In the genomic region with DNA sequence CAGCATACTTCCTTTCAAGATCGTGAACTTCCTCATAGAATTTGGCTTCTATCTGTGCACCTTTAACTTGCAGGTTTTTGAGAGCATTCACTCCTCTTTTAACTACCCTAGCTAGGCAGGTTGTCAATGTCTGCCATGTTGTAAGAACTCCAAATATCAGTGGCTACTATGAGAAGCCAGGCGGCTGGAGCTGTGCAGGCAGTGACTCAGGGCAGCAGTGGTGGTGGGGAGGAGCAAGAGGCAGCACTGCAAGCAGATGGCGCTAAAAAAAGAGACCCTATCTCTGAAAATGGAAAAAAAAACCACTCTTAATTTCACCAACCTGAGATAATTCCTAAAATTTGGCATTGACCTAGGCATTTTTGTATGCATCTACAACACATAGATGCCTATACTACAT, we compare ENCODE assay signal across 25 cellular contexts. TPM values are rescaled to one million over a fixed set of nuclear protein-coding genes. Genes with fewer than 3 reads are reported as not detected.
DNase-seq lines count a peak whose midpoint lies in the region; ATAC-seq, FAIRE-seq and TF ChIP-seq lines count a peak whose summit lies in the region.
"Had no signal": no experiment of that assay in that cellular context is flagged by ENCODE, and none has a peak within 500 bp of the region (broad histone marks: within the 10 kb centered on the region; RNA-seq: fewer than 3 reads in every experiment).

No MANE protein-coding gene starts in this region.

- H3K9ac ChIP-seq in H1 (replicated peaks in 1 of 4; ENCODE audit: extremely low read depth in 1 of 4, low read depth in 3 of 4, low read length in 3 of 4): no peak overlapping the region

- no peak overlapping the region for H2BK20ac ChIP-seq in H1 (ENCODE audit: low read length)

- peaks cover 5 to 12% of the 10 kb centered on the region in 2 donors for H3K36me3 Mint-ChIP-seq in activated T-cell treated with anti-CD3 and anti-CD28 coated beads, Interleukin-2, amount 50 U/mL, for 72 hours (ENCODE audit: insufficient read depth in 2 of 2)
- H3K36me3 Mint-ChIP-seq in activated T-cell treated with anti-CD3 and anti-CD28 coated beads, Interleukin-2, amount 50 U/mL, for 24 hours (ENCODE audit: low read depth): peaks cover 79% of the 10 kb centered on the region
- peaks cover 11 to 41% (median 21%) of the 10 kb centered on the region in 5 donors for H3K36me3 Mint-ChIP-seq in naive thymus-derived CD4-positive, alpha-beta T cell

- no peak for ATAC-seq in activated T-cell treated with anti-CD3 and anti-CD28 coated beads, Interleukin-2, amount 50 U/mL, for 72 hours (replicated peaks in 1 of 2)
- ATAC-seq in naive thymus-derived CD4-positive, alpha-beta T cell: no peak
- ATAC-seq in psoas muscle: no peak
- ATAC-seq: activated CD4-positive, alpha-beta T cell treated with anti-CD3 and anti-CD28 coated beads for 36 hours; GM12878; HCT116; left lobe of liver had no signal

- H2BK12ac ChIP-seq in H1 (ENCODE audit: low read depth, low read length): no peak overlapping the region

- no peak overlapping the region for H2BK5ac ChIP-seq in H1 (ENCODE audit: low read depth, low read length)

- POLR2A ChIA-PET in H1 (lab: Charles Lee; ENCODE audit: partially characterized antibody): no interaction called here
- POLR2A ChIA-PET in naive thymus-derived CD4-positive, alpha-beta T cell (lab: Charles Lee): no interaction called here

- H3K4me1 ChIP-seq in H1 (replicated peaks in 1 of 4; ENCODE audit: control insufficient read depth in 3 of 4, insufficient read depth in 4 of 4, low read length in 3 of 4): no peaks in the 10 kb centered on the region
- H3K4me1 ChIP-seq in naive thymus-derived CD4-positive, alpha-beta T cell (ENCODE audit: control insufficient read depth in 2 of 2, insufficient read depth in 2 of 2, low read length in 2 of 2): no peaks in the 10 kb centered on the region
- no peaks in the 10 kb centered on the region for H3K4me1 ChIP-seq in psoas muscle

- no peaks in the 10 kb centered on the region for H3K79me1 ChIP-seq in H1 (ENCODE audit: low read depth, low read length)

- H3K18ac ChIP-seq in H1 (ENCODE audit: extremely low read depth, low read length): no peak overlapping the region

- no peak overlapping the region for H2BK15ac ChIP-seq in H1 (ENCODE audit: low read length)

- peaks cover 7% of the 10 kb centered on the region for H3K4me1 Mint-ChIP-seq in activated T-cell treated with anti-CD3 and anti-CD28 coated beads, Interleukin-2, amount 50 U/mL, for 72 hours (ENCODE audit: low read depth)
- H3K4me1 Mint-ChIP-seq in activated T-cell treated with anti-CD3 and anti-CD28 coated beads, Interleukin-2, amount 50 U/mL, for 24 hours (ENCODE audit: low read depth): peaks cover 6% of the 10 kb centered on the region
- H3K4me1 Mint-ChIP-seq in naive thymus-derived CD4-positive, alpha-beta T cell: peaks cover 0 to 4% (median 2%) of the 10 kb centered on the region in 7 donors
- H3K4me1 Mint-ChIP-seq: activated CD4-positive, alpha-beta T cell treated with anti-CD3 and anti-CD28 coated beads for 36 hours; mesothelial cell of epicardium; nephron had no signal

- H3K27me3 Mint-ChIP-seq in activated T-cell treated with anti-CD3 and anti-CD28 coated beads, Interleukin-2, amount 50 U/mL, for 72 hours (ENCODE audit: low read depth): no peaks in the 10 kb centered on the region
- H3K27me3 Mint-ChIP-seq in activated T-cell treated with anti-CD3 and anti-CD28 coated beads, Interleukin-2, amount 50 U/mL, for 24 hours: no peaks in the 10 kb centered on the region
- H3K27me3 Mint-ChIP-seq in naive thymus-derived CD4-positive, alpha-beta T cell: no peaks in the 10 kb centered on the region
- H3K27me3 Mint-ChIP-seq: activated CD4-positive, alpha-beta T cell treated with anti-CD3 and anti-CD28 coated beads for 36 hours had no signal

- H2AK5ac ChIP-seq in H1 (ENCODE audit: low read depth, low read length): no peak overlapping the region

- no peak overlapping the region for H3K56ac ChIP-seq in H1 (replicated peaks; ENCODE audit: insufficient read length, low read depth, low read length)

- CTCF ChIA-PET in H1 (lab: Charles Lee; ENCODE audit: partially characterized antibody): no interaction called here
- CTCF ChIA-PET in naive thymus-derived CD4-positive, alpha-beta T cell (lab: Charles Lee): no interaction called here

- no peaks in the 10 kb centered on the region for H3K9me3 Mint-ChIP-seq in activated T-cell treated with anti-CD3 and anti-CD28 coated beads, Interleukin-2, amount 50 U/mL, for 72 hours
- H3K9me3 Mint-ChIP-seq in activated T-cell treated with anti-CD3 and anti-CD28 coated beads, Interleukin-2, amount 50 U/mL, for 24 hours: no peaks in the 10 kb centered on the region
- no peaks in the 10 kb centered on the region for H3K9me3 Mint-ChIP-seq in naive thymus-derived CD4-positive, alpha-beta T cell
- H3K9me3 Mint-ChIP-seq: mesothelial cell of epicardium, nephron had no signal

- FAIRE-seq in H1 (lab: Jason Lieb, UNC): no peak
- FAIRE-seq: GM12878, TTC549 had no signal

- H3K9me3 ChIP-seq in H1 (ENCODE audit: insufficient read depth in 2 of 2, low read depth in 1 of 2, low read length in 1 of 2): no peaks in the 10 kb centered on the region
- no peaks in the 10 kb centered on the region for H3K9me3 ChIP-seq in naive thymus-derived CD4-positive, alpha-beta T cell (ENCODE audit: control insufficient read depth in 2 of 3, low read length in 3 of 3)
- H3K9me3 ChIP-seq in psoas muscle: no peaks in the 10 kb centered on the region
- H3K9me3 ChIP-seq: thoracic aorta had no signal

- no peaks in the 10 kb centered on the region for H3K23me2 ChIP-seq in H1 (ENCODE audit: low read depth, low read length)

- no peaks in the 10 kb centered on the region for H3K79me2 ChIP-seq in H1 (ENCODE audit: control insufficient read depth in 1 of 2, insufficient read depth in 2 of 2, low read length in 2 of 2)

- intact Hi-C loops in naive thymus-derived CD4-positive, alpha-beta T cell (cut with micrococcal nuclease): no loop called here
- intact Hi-C loops in psoas muscle (cut with DNase I): no loop called here

- H3K23ac ChIP-seq in H1 (ENCODE audit: insufficient read length): no peak overlapping the region

- no peak overlapping the region for H3K4ac ChIP-seq in H1 (replicated peaks; ENCODE audit: insufficient read length, low read depth, low read length)

- H4K20me1 ChIP-seq in H1 (replicated peaks in 1 of 2; ENCODE audit: control insufficient read depth in 1 of 2, insufficient read depth in 2 of 2, low read length in 2 of 2): peaks cover 0 to 2% of the 10 kb centered on the region in 2 experiments

- no peak for DNase-seq in activated T-cell treated with anti-CD3 and anti-CD28 coated beads, Interleukin-2, amount 50 U/mL, for 72 hours
- DNase-seq in activated T-cell treated with anti-CD3 and anti-CD28 coated beads, Interleukin-2, amount 50 U/mL, for 24 hours: no peak
- DNase-seq in NAMALWA (ENCODE audit: low spot score) (peak; percentile 14), H1 (ENCODE audit: low read depth in 1 of 2, low spot score in 2 of 2) (peak in 1 of 2 experiments; percentile 5), psoas muscle (no peak), SW480 (ENCODE audit: low spot score) (no peak)
- no peak for DNase-seq in naive thymus-derived CD4-positive, alpha-beta T cell
- no peak for DNase-seq in stimulated activated CD4-positive, alpha-beta T cell treated with anti-CD3 and anti-CD28 coated beads, Interleukin-1b, Interleukin-23, amount 100 ng/mL, for 48 hours
- DNase-seq: ACHN; activated CD4-positive, alpha-beta T cell treated with anti-CD3 and anti-CD28 coated beads for 36 hours; activated effector memory CD4-positive, alpha-beta T cell treated with anti-CD3 and anti-CD28 coated beads, Interleukin-2, amount 50 U/mL, for 16 hours; aorta; DMS 273 treated with DMSO at 0.1 percent for 48 hours; GDM1; NCI-H1436 treated with DMSO at 0.1 percent for 48 hours; NCI-H524; stimulated activated naive CD4-positive, alpha-beta T cell had no signal

- no peak overlapping the region for H4K8ac ChIP-seq in H1 (ENCODE audit: extremely low read depth, insufficient read depth, low read length)

- H3K36me3 ChIP-seq in H1 (ENCODE audit: control insufficient read depth in 2 of 4, insufficient read depth in 4 of 4, low read length in 3 of 4) (peaks cover 0 to 25% (median 11%) of the 10 kb centered on the region in 4 experiments; a peak in 5 of 8 replicates), psoas muscle (ENCODE audit: insufficient read depth in 1 of 2, low read depth in 1 of 2) (peaks cover 7 to 93% of the 10 kb centered on the region in 2 donors)
- peaks cover 0 to 30% (median 9%) of the 10 kb centered on the region in 3 experiments for H3K36me3 ChIP-seq in naive thymus-derived CD4-positive, alpha-beta T cell (ENCODE audit: control insufficient read depth in 2 of 3, insufficient read depth in 3 of 3, low read length in 3 of 3)

- WGBS in H1 (ENCODE audit: extremely low coverage in 1 of 2, insufficient coverage in 1 of 2, insufficient read length in 1 of 2, insufficient replicate concordance in 2 of 2, low coverage in 1 of 2, low lambda C conversion rate in 2 of 2, missing lambda C conversion rate in 1 of 2), 2 experiments: 88% methylated on average over 3 of the region's 3 CpGs; no CpG with 5 or more reads in 1 of the 2 experiments
- 89 to 97% (median 90%) methylated on average over 3 of the region's 3 CpGs for WGBS in psoas muscle, 3 donors

- no peak for TF ChIP-seq RAD21 in H1 (IDR thresholded peaks at IDR 0.05 in 1 of 2, conservative IDR thresholded peaks at IDR 0.05 in 1 of 2; ENCODE audit: low read depth in 2 of 2, low read length in 2 of 2)

- TF ChIP-seq CTCF in H1 (IDR thresholded peaks at IDR 0.05; ENCODE audit: control extremely low read depth in 1 of 3, insufficient read depth in 1 of 3, low read depth in 1 of 3, low read length in 3 of 3) (peak in 2 of 3 experiments; percentile 6 to 13; a peak in 2 of 4 replicates), psoas muscle (IDR thresholded peaks at IDR 0.05) (no peak)

- H3K27ac ChIP-seq in H1 (ENCODE audit: low read depth, low read length) (no peak overlapping the region), psoas muscle (no peak overlapping the region)
- H3K27ac ChIP-seq in naive thymus-derived CD4-positive, alpha-beta T cell (ENCODE audit: low read depth, low read length): no peak overlapping the region
- H3K27ac ChIP-seq: C4-2B, thoracic aorta had no signal

- no peak overlapping the region for H3K4me2 ChIP-seq in H1 (ENCODE audit: insufficient read depth in 1 of 2, low read depth in 2 of 2, low read length in 2 of 2)

- no peak overlapping the region for H2BK120ac ChIP-seq in H1 (replicated peaks; ENCODE audit: low read depth, low read length)

- H3K4me3 ChIP-seq in H1 (ENCODE audit: extremely low read depth in 1 of 4, insufficient read depth in 2 of 4, low read depth in 3 of 4, low read length in 4 of 4): no peak overlapping the region
- no peak overlapping the region for H3K4me3 ChIP-seq in naive thymus-derived CD4-positive, alpha-beta T cell (ENCODE audit: low read length)
- H3K4me3 ChIP-seq in psoas muscle: no peak overlapping the region
- H3K4me3 ChIP-seq: GM12878, thoracic aorta had no signal

- no peak overlapping the region for H2AFZ ChIP-seq in H1 (ENCODE audit: low read length)

- no peak overlapping the region for H3K14ac ChIP-seq in H1 (ENCODE audit: insufficient read length)

- no peak for TF ChIP-seq EP300 in H1 (IDR thresholded peaks at IDR 0.05; ENCODE audit: borderline replicate concordance in 1 of 2, low read depth in 2 of 2, low read length in 2 of 2)

- H3K27me3 ChIP-seq in H1 (replicated peaks in 1 of 4; ENCODE audit: control insufficient read depth in 3 of 4, extremely low read depth in 1 of 4, insufficient read depth in 3 of 4, low read length in 3 of 4): peaks cover 0 to 1% (median 0%) of the 10 kb centered on the region in 4 experiments; a peak in 1 of 7 replicates
- H3K27me3 ChIP-seq in naive thymus-derived CD4-positive, alpha-beta T cell (ENCODE audit: control insufficient read depth in 2 of 2, insufficient read depth in 2 of 2, low read length in 2 of 2): no peaks in the 10 kb centered on the region
- H3K27me3 ChIP-seq in psoas muscle (ENCODE audit: insufficient read depth in 3 of 3, low read length in 2 of 3): no peaks in the 10 kb centered on the region

- H4K5ac ChIP-seq in H1 (ENCODE audit: insufficient read length, low read depth, low read length): no peak overlapping the region

- TF ChIP-seq POLR2A in H1 (IDR thresholded peaks at IDR 0.05; ENCODE audit: control extremely low read depth in 1 of 2, low read depth in 2 of 2, low read length in 2 of 2): no peak

- H3K27ac Mint-ChIP-seq in activated T-cell treated with anti-CD3 and anti-CD28 coated beads, Interleukin-2, amount 50 U/mL, for 72 hours: peak overlapping the region; percentile 56
- no peak overlapping the region for H3K27ac Mint-ChIP-seq in activated T-cell treated with anti-CD3 and anti-CD28 coated beads, Interleukin-2, amount 50 U/mL, for 24 hours
- H3K27ac Mint-ChIP-seq in naive thymus-derived CD4-positive, alpha-beta T cell: peak overlapping the region in 7 of 9 donors; percentile 1 to 60 (median 24)
- H3K27ac Mint-ChIP-seq: activated CD4-positive, alpha-beta T cell treated with anti-CD3 and anti-CD28 coated beads for 36 hours; mesothelial cell of epicardium; nephron had no signal

- no peak overlapping the region for H4K91ac ChIP-seq in H1 (replicated peaks; ENCODE audit: insufficient read length, low read length)

- H3K4me3 Mint-ChIP-seq in activated T-cell treated with anti-CD3 and anti-CD28 coated beads, Interleukin-2, amount 50 U/mL, for 72 hours: no peak overlapping the region
- H3K4me3 Mint-ChIP-seq in activated T-cell treated with anti-CD3 and anti-CD28 coated beads, Interleukin-2, amount 50 U/mL, for 24 hours: no peak overlapping the region
- no peak overlapping the region for H3K4me3 Mint-ChIP-seq in naive thymus-derived CD4-positive, alpha-beta T cell
- H3K4me3 Mint-ChIP-seq: activated CD4-positive, alpha-beta T cell treated with anti-CD3 and anti-CD28 coated beads for 36 hours; mesothelial cell of epicardium; nephron had no signal

RNA-seq across cellular contexts. Expression of a gene that starts 28.5 kb away (rescaled TPM):
- 10 to 100 TPM; 14.5 to 25.4 TPM for total RNA-seq in activated T-cell treated with anti-CD3 and anti-CD28 coated beads, Interleukin-2, amount 50 U/mL, for 72 hours
- total RNA-seq in H1 (2021; fragmentation: NEBNext Ultra II Directional; extraction: Animal tissue kit (Norgen Biotek cat#: 25700)): 41.0 and 41.4 TPM in 2 replicates
- polyA plus RNA-seq in H1 (2011; rRNA removed) (29.8 and 29.9 TPM in 2 replicates), psoas muscle (10 to 100 TPM; 16.8 to 20.3 (median 17.3) TPM)
- 30.7 TPM for polyA plus RNA-seq in H1 (2011; cell fraction: cytosol; rRNA removed)
- 35.2 TPM for polyA plus RNA-seq in H1 (2011; cell fraction: nucleus; rRNA removed)
- 28.9 to 43.6 TPM (median 30.1 TPM) in 4 replicates for polyA plus RNA-seq in H1 (2012, experiment 1 of 2)
- polyA plus RNA-seq in H1 (2012, experiment 2 of 2): 12.9 TPM
- 38.0 TPM for polyA plus RNA-seq in H1 (2013, experiment 1 of 2)
- polyA plus RNA-seq in H1 (2013, experiment 2 of 2): 34.4 TPM
- 20.2 and 22.3 TPM in 2 replicates for polyA minus RNA-seq in H1 (2011; rRNA and poly(A)+ RNA removed)
- 13.4 TPM for polyA minus RNA-seq in H1 (2011; cell fraction: cytosol; rRNA and poly(A)+ RNA removed)
- polyA minus RNA-seq in H1 (2011; cell fraction: nucleus; rRNA and poly(A)+ RNA removed): 39.0 TPM
- total RNA-seq in naive thymus-derived CD4-positive, alpha-beta T cell: 10 to 100 TPM; 11.3 to 24.0 (median 17.9) TPM
- polyA plus RNA-seq in naive thymus-derived CD4-positive, alpha-beta T cell: 10 to 100 TPM; 15.0 to 22.5 TPM
- total RNA-seq in psoas muscle: 10 to 100 TPM; 11.0 to 17.3 (median 13.2) TPM

RNA-seq across cellular contexts. Expression of a gene that starts 48.1 kb away (rescaled TPM):
- total RNA-seq in activated T-cell treated with anti-CD3 and anti-CD28 coated beads, Interleukin-2, amount 50 U/mL, for 72 hours: 10 to 100 TPM; 60.0 to 60.3 TPM
- total RNA-seq in H1 (2021; fragmentation: NEBNext Ultra II Directional; extraction: Animal tissue kit (Norgen Biotek cat#: 25700)): 81.5 and 93.9 TPM in 2 replicates
- polyA plus RNA-seq in H1 (2011; rRNA removed): 15.2 and 23.7 TPM in 2 replicates
- 33.3 TPM for polyA plus RNA-seq in H1 (2011; cell fraction: cytosol; rRNA removed)
- polyA plus RNA-seq in H1 (2011; cell fraction: nucleus; rRNA removed): 48.2 TPM
- polyA plus RNA-seq in H1 (2012, experiment 1 of 2): 43.1 to 68.7 TPM (median 47.7 TPM) in 4 replicates
- 3.5 TPM for polyA plus RNA-seq in H1 (2012, experiment 2 of 2)
- polyA plus RNA-seq in H1 (2013, experiment 1 of 2): 46.9 TPM
- polyA plus RNA-seq in H1 (2013, experiment 2 of 2): 42.6 TPM
- 60.1 and 71.7 TPM in 2 replicates for polyA minus RNA-seq in H1 (2011; rRNA and poly(A)+ RNA removed)
- 32.6 TPM for polyA minus RNA-seq in H1 (2011; cell fraction: cytosol; rRNA and poly(A)+ RNA removed)
- polyA minus RNA-seq in H1 (2011; cell fraction: nucleus; rRNA and poly(A)+ RNA removed): 87.1 TPM
- total RNA-seq in naive thymus-derived CD4-positive, alpha-beta T cell: 10 to 100 TPM; 41.6 to 68.4 (median 58.9) TPM
- 10 to 100 TPM; 17.4 to 28.0 TPM for polyA plus RNA-seq in naive thymus-derived CD4-positive, alpha-beta T cell
- 10 to 100 TPM; 32.3 to 62.9 (median 44.3) TPM for total RNA-seq in psoas muscle
- 10 to 100 TPM; 29.3 to 62.6 (median 40.1) TPM for polyA plus RNA-seq in psoas muscle
